ENCODE assay signal across 8 cellular contexts in genomic region chr2:29011650-29012060, GRCh38. TPM values are rescaled to one million over a fixed set of nuclear protein-coding genes. Genes with fewer than 3 reads are reported as not detected.
DNase-seq lines count a peak whose midpoint lies in the region; ATAC-seq, FAIRE-seq and TF ChIP-seq lines count a peak whose summit lies in the region.

No MANE protein-coding gene starts in this region.

- in situ Hi-C loops in transverse colon (cut with MboI; ENCODE audit: low pct_ligation_motif_present in 1 of 4, low pct_unique_long_range_greater_than_20kb in 1 of 4, low sequenced_read_pairs in 3 of 4): no loop called here

- H3K36me3 Mint-ChIP-seq in T-helper 17 cell (ENCODE audit: low read depth): no peaks in the 10 kb centered on the region
- H3K36me3 Mint-ChIP-seq in naive thymus-derived CD4-positive, alpha-beta T cell: peaks cover 0 to 8% (median 0%) of the 10 kb centered on the region in 5 donors

- CTCF ChIA-PET in naive thymus-derived CD4-positive, alpha-beta T cell (lab: Charles Lee): interaction anchor here (0.5 to 1.9 kb wide), 5 partner anchors 10 to 191 kb away, joined by 3 to 6 read pairs (median 4); no protein-coding TSS in a partner anchor
- CTCF ChIA-PET in RWPE1 (lab: Yijun Ruan, JAX): interaction anchor here (1.0 to 1.3 kb wide), 2 partner anchors 23 to 56 kb away, joined by 3 to 4 read pairs; no protein-coding TSS in a partner anchor

- POLR2A ChIA-PET in naive thymus-derived CD4-positive, alpha-beta T cell (lab: Charles Lee): interaction anchor here (0.6 to 7.8 kb wide), 9 partner anchors 10 to 379 kb away, joined by 3 to 80 read pairs (median 6); partner anchors contain the start of genes CLIP4, TRMT61B and WDR43
- POLR2A ChIA-PET in RWPE1 (lab: Yijun Ruan, JAX; ENCODE audit: low non-redundant PET): no interaction called here

- H3K36me3 ChIP-seq in ascending aorta (no peaks in the 10 kb centered on the region), transverse colon (no peaks in the 10 kb centered on the region)
- H3K36me3 ChIP-seq in naive thymus-derived CD4-positive, alpha-beta T cell (ENCODE audit: control insufficient read depth in 2 of 3, insufficient read depth in 3 of 3, low read length in 3 of 3): no peaks in the 10 kb centered on the region

- intact Hi-C loops in ascending aorta (cut with DNase I) (no loop called here), transverse colon (cut with DNase I; ENCODE audit: low total_unique reads) (loop anchor here (10.0 kb wide), 1 partner anchor 57 kb away; no protein-coding TSS in a partner anchor)
- intact Hi-C loops in naive thymus-derived CD4-positive, alpha-beta T cell (cut with micrococcal nuclease): loop anchor here (1.0 to 10.0 kb wide), 6 partner anchors 105 to 303 kb away; partner anchors contain the start of gene WDR43 (in 1 of the 2)

- H3K27me3 ChIP-seq in ascending aorta (no peaks in the 10 kb centered on the region), transverse colon (no peaks in the 10 kb centered on the region)
- no peaks in the 10 kb centered on the region for H3K27me3 ChIP-seq in naive thymus-derived CD4-positive, alpha-beta T cell (ENCODE audit: control insufficient read depth in 2 of 2, insufficient read depth in 2 of 2, low read length in 2 of 2)

- DNase-seq in GM12891 (ENCODE audit: insufficient read length, low spot score): no peak
- peak; percentile 44 to 69 (median 63) for DNase-seq in T-helper 17 cell
- DNase-seq in ascending aorta (ENCODE audit: low spot score in 2 of 2): peak; percentile 42 to 73
- DNase-seq in naive thymus-derived CD4-positive, alpha-beta T cell: peak in 8 of 9 donors; percentile 49 to 91 (median 86)
- peak; percentile 68 for DNase-seq in transverse colon
- DNase-seq in RWPE1 (ENCODE audit: low spot score): no peak
- no peak for DNase-seq in hippocampal formation (lab: John Stamatoyannopoulos, UW)
- no peak for DNase-seq in glomerular visceral epithelial cell (ENCODE audit: extremely low spot score)

- TF ChIP-seq CTCF in ascending aorta (IDR thresholded peaks at IDR 0.05): no peak
- no peak for TF ChIP-seq CTCF in transverse colon (IDR thresholded peaks at IDR 0.05)
- TF ChIP-seq CTCF in RWPE1 (conservative IDR thresholded peaks at IDR 0.05; ENCODE audit: low read depth): no peak

- peak; percentile 84 for FAIRE-seq in GM12891 (lab: Jason Lieb, UNC)

- 27% methylated on average over 14 of the region's 14 CpGs; no CpG with 5 or more reads in 1 of the 2 donors for WGBS in transverse colon (ENCODE audit: low coverage in 1 of 2), 2 donors

- H3K9me3 Mint-ChIP-seq in naive thymus-derived CD4-positive, alpha-beta T cell: no peaks in the 10 kb centered on the region

- H3K9me3 ChIP-seq in T-helper 17 cell (ENCODE audit: control insufficient read depth, low read length, poor library complexity, severe bottlenecking) (no peaks in the 10 kb centered on the region), ascending aorta (no peaks in the 10 kb centered on the region), transverse colon (no peaks in the 10 kb centered on the region)
- H3K9me3 ChIP-seq in naive thymus-derived CD4-positive, alpha-beta T cell (ENCODE audit: control insufficient read depth in 2 of 3, low read length in 3 of 3): no peaks in the 10 kb centered on the region

- peaks cover 67% of the 10 kb centered on the region for H3K4me1 Mint-ChIP-seq in T-helper 17 cell
- H3K4me1 Mint-ChIP-seq in naive thymus-derived CD4-positive, alpha-beta T cell: peaks cover 67 to 82% (median 79%) of the 10 kb centered on the region in 7 donors

- no peak for TF ChIP-seq POLR2A in GM12891 (IDR thresholded peaks at IDR 0.05; ENCODE audit: low read depth, low read length)
- peak; percentile 16 for TF ChIP-seq POLR2A in transverse colon (IDR thresholded peaks at IDR 0.05)

- TF ChIP-seq EP300 in transverse colon (IDR thresholded peaks at IDR 0.05; ENCODE audit: low read depth): no peak

- ATAC-seq in T-helper 17 cell: peak; percentile 76
- ATAC-seq in naive thymus-derived CD4-positive, alpha-beta T cell: peak; percentile 81

- H3K27ac ChIP-seq in ascending aorta (no peak overlapping the region), transverse colon (peak overlapping the region; percentile 25 to 53 (median 44)), RWPE1 (no peak overlapping the region)
- H3K27ac ChIP-seq in naive thymus-derived CD4-positive, alpha-beta T cell (ENCODE audit: low read depth, low read length): peak overlapping the region; percentile 77

- H3K4me1 ChIP-seq in ascending aorta (peaks cover 0 to 2% of the 10 kb centered on the region in 2 donors), transverse colon (peaks cover 3 to 32% (median 15%) of the 10 kb centered on the region in 4 donors)
- peaks cover 79 to 81% of the 10 kb centered on the region in 2 donors for H3K4me1 ChIP-seq in naive thymus-derived CD4-positive, alpha-beta T cell (ENCODE audit: control insufficient read depth in 2 of 2, insufficient read depth in 2 of 2, low read length in 2 of 2)

- peak overlapping the region; percentile 100 for H3K27ac Mint-ChIP-seq in T-helper 17 cell
- H3K27ac Mint-ChIP-seq in naive thymus-derived CD4-positive, alpha-beta T cell: peak overlapping the region; percentile 89 to 100 (median 99)

- H3K4me3 ChIP-seq in ascending aorta (no peak overlapping the region), transverse colon (no peak overlapping the region)
- no peak overlapping the region for H3K4me3 ChIP-seq in naive thymus-derived CD4-positive, alpha-beta T cell (ENCODE audit: low read length)

- H3K4me3 Mint-ChIP-seq in T-helper 17 cell: peak overlapping the region; percentile 95
- peak overlapping the region; percentile 56 to 92 (median 78) for H3K4me3 Mint-ChIP-seq in naive thymus-derived CD4-positive, alpha-beta T cell

- H3K27me3 Mint-ChIP-seq in T-helper 17 cell: no peaks in the 10 kb centered on the region
- H3K27me3 Mint-ChIP-seq in naive thymus-derived CD4-positive, alpha-beta T cell: no peaks in the 10 kb centered on the region

TF ChIP-seq in GM12891, 5 proteins besides CTCF, POLR2A, EP300 and RAD21:
- TF ChIP-seq PAX5 (IDR thresholded peaks at IDR 0.05; ENCODE audit: insufficient read depth, low read length, severe bottlenecking) (no peak), TAF1 (IDR thresholded peaks at IDR 0.05; ENCODE audit: low read depth, low read length) (no peak), POLR2AphosphoS5 (IDR thresholded peaks at IDR 0.05; ENCODE audit: low read depth, low read length) (no peak), SPI1 (IDR thresholded peaks at IDR 0.05; ENCODE audit: low read depth, low read length) (no peak)

RNA-seq across cellular contexts. Expression of gene TOGARAM2, which starts 30.6 kb away (rescaled TPM):
- 0.18 TPM for polyA plus RNA-seq in GM12891 (2012; ENCODE audit: low read depth, missing spikeins)
- total RNA-seq in T-helper 17 cell: 1 to 10 TPM; 4.2 to 5.2 TPM
- not detected for total RNA-seq in ascending aorta
- 1 to 10 TPM in 4 of 5 experiments, under 1 TPM in 1; 0.97 to 4.9 (median 1.6) TPM for total RNA-seq in naive thymus-derived CD4-positive, alpha-beta T cell
- polyA plus RNA-seq in naive thymus-derived CD4-positive, alpha-beta T cell: under 1 TPM in 1 of 2 donors, not detected in 1; 0.58 TPM
- 1 to 10 TPM in 2 of 4 donors, under 1 TPM in 1, not detected in 1; 0.79 to 7.1 (median 3.1) TPM for total RNA-seq in transverse colon

Comparison
In these comparisons a context has a peak if more than half of its experiments do, and no peak if none do; other contexts are left out.
1. DNase-seq: peak in T-helper 17 cell (3 of 3), ascending aorta (2 of 2), naive thymus-derived CD4-positive, alpha-beta T cell (8 of 9) and transverse colon (single experiment); none in GM12891 (single experiment), RWPE1 (single experiment), hippocampal formation (0 of 2) and glomerular visceral epithelial cell (single experiment).
2. H3K27ac ChIP-seq: peak in naive thymus-derived CD4-positive, alpha-beta T cell (single experiment) and transverse colon (4 of 4); none in ascending aorta (0 of 2) and RWPE1 (single experiment).